In genomic region chr3:186705882-186706780, GRCh38 we compare ENCODE assay signal across 9 cellular contexts. TPM values are rescaled to one million over a fixed set of nuclear protein-coding genes. Genes with fewer than 3 reads are reported as not detected.
A peak's percentile ranks its signal among the peaks of the same experiment; 100 is the strongest.
DNase-seq lines count a peak whose midpoint lies in the region; ATAC-seq and TF ChIP-seq lines count a peak whose summit lies in the region.
"Had no signal": no experiment of that assay in that cellular context is flagged by ENCODE, and none has a peak within 500 bp of the region (broad histone marks: within the 10 kb centered on the region; RNA-seq: fewer than 3 reads in every experiment).

No MANE protein-coding gene starts in this region.

- H3K4me1 ChIP-seq in esophagus muscularis mucosa = peaks cover 0 to 2% (median 0%) of the 10 kb centered on the region in 4 donors
- H3K4me1 ChIP-seq: ascending aorta had no signal

- no peaks in the 10 kb centered on the region for H3K27me3 ChIP-seq in esophagus muscularis mucosa
- H3K27me3 ChIP-seq: ascending aorta had no signal

- no peak for TF ChIP-seq POLR2A in NB4 (IDR thresholded peaks at IDR 0.05; ENCODE audit: extremely low read depth, insufficient read length)
- no peak for TF ChIP-seq POLR2A in esophagus muscularis mucosa (IDR thresholded peaks at IDR 0.05; ENCODE audit: low read depth)

- TF ChIP-seq EP300 in esophagus muscularis mucosa (IDR thresholded peaks at IDR 0.05) = no peak

- POLR2A ChIA-PET in HEK293T (lab: Yijun Ruan, JAX) = no interaction called here

- WGBS in esophagus muscularis mucosa = 78% methylated on average over 6 of the region's 6 CpGs

- H3K4me3 ChIP-seq in NB4 (ENCODE audit: low read depth, low read length) (no peak overlapping the region), esophagus muscularis mucosa (no peak overlapping the region)
- H3K4me3 ChIP-seq: ascending aorta had no signal

- ATAC-seq in GM21447 (IDR thresholded peaks at IDR 0.05; ENCODE audit: unreplicated experiment) (peak; percentile 90), HG02840 (IDR thresholded peaks at IDR 0.05; ENCODE audit: low FRiP score, unreplicated experiment) (no peak), HG03342 (IDR thresholded peaks at IDR 0.05; ENCODE audit: unreplicated experiment) (no peak), GM21526 (IDR thresholded peaks at IDR 0.05; ENCODE audit: low FRiP score, unreplicated experiment) (no peak)

- peak; percentile 51 for DNase-seq in GF-D8 (lab: John Stamatoyannopoulos, UW)
- DNase-seq in NB4 (ENCODE audit: low read depth) = peak; percentile 62
- peak; percentile 74 for DNase-seq in esophagus muscularis mucosa (ENCODE audit: extremely low spot score)
- no peak for DNase-seq in HEK293T (ENCODE audit: extremely low spot score)

- intact Hi-C loops in esophagus muscularis mucosa (cut with DNase I) = no loop called here

- CTCF ChIA-PET in HEK293T (lab: Yijun Ruan, JAX) = no interaction called here

- H3K27ac ChIP-seq in esophagus muscularis mucosa (replicated peaks in 1 of 4) = no peak overlapping the region
- H3K27ac ChIP-seq: ascending aorta had no signal

- no peaks in the 10 kb centered on the region for H3K36me3 ChIP-seq in esophagus muscularis mucosa
- H3K36me3 ChIP-seq: ascending aorta had no signal

- TF ChIP-seq CTCF in NB4 (IDR thresholded peaks at IDR 0.05; ENCODE audit: low read depth, low read length) (no peak), esophagus muscularis mucosa (IDR thresholded peaks at IDR 0.05) (no peak)

- H3K9me3 ChIP-seq in esophagus muscularis mucosa = no peaks in the 10 kb centered on the region
- H3K9me3 ChIP-seq: ascending aorta had no signal

TF ChIP-seq in HEK293T, 16 proteins besides CTCF, POLR2A, EP300 and RAD21:
- TF ChIP-seq CTBP1 (IDR thresholded peaks at IDR 0.05; ENCODE audit: borderline replicate concordance) (no peak), ARNT (IDR thresholded peaks at IDR 0.05) (no peak), FOXK2 (IDR thresholded peaks at IDR 0.05) (no peak), ZNF384 (IDR thresholded peaks at IDR 0.05) (no peak), SP1 (IDR thresholded peaks at IDR 0.05) (no peak), FOXM1 (IDR thresholded peaks at IDR 0.05; ENCODE audit: borderline replicate concordance) (no peak), TARDBP (IDR thresholded peaks at IDR 0.05) (no peak), ELF4 (IDR thresholded peaks at IDR 0.05) (no peak), NFRKB (IDR thresholded peaks at IDR 0.05) (no peak)
- TF ChIP-seq, protein P1, sequence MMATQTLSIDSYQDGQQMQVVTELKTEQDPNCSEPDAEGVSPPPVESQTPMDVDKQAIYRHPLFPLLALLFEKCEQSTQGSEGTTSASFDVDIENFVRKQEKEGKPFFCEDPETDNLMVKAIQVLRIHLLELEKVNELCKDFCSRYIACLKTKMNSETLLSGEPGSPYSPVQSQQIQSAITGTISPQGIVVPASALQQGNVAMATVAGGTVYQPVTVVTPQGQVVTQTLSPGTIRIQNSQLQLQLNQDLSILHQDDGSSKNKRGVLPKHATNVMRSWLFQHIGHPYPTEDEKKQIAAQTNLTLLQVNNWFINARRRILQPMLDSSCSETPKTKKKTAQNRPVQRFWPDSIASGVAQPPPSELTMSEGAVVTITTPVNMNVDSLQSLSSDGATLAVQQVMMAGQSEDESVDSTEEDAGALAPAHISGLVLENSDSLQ (IDR thresholded peaks at IDR 0.05) = no peak
TF ChIP-seq in HEK293T: peak in this region for 0.

RNA-seq across cellular contexts. Expression of gene KNG1, which starts 11.0 kb away (rescaled TPM):
- not detected for total RNA-seq in esophagus muscularis mucosa
- total RNA-seq: ascending aorta had no signal

RNA-seq across cellular contexts. Expression of gene HRG, which starts 40.3 kb away (rescaled TPM):
- total RNA-seq in esophagus muscularis mucosa = not detected
